ENCODE assay signal across 1 cellular context in the genomic region with DNA sequence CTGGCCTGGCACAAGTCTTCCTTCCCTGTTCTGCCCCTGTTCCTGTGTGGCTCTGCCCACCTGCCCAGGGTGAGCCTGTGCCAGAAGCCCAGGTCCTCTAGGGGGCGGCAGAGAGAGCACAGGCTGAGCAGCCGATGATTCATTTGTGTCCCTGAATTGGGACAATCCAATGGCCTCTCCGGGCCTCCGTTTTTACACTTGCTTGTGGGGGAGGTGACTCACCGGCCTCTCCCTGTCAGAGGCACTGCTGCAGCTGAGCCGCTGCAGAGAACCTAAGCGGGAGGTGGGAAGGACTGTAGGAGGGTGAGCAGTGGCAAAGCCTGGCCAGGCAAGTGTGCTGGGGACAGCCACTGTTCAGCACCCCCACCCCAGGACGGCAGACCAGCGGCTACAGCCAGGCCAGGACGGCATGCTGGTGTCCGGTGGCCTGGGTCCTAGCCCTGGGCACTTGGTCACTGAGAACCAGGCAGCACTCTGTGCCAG.
A peak's percentile ranks its signal among the peaks of the same experiment; 100 is the strongest.
TF ChIP-seq lines count a peak whose summit lies in the region.

No MANE protein-coding gene starts in this region.

TF ChIP-seq in HEK293, 187 proteins besides CTCF, POLR2A, EP300 and RAD21 (continued from another document and continues in another):
- no peak for TF ChIP-seq ZFP41 (tag by site-specific recombination; IDR thresholded peaks at IDR 0.05; ENCODE audit: borderline replicate concordance)
- TF ChIP-seq, protein P1, sequence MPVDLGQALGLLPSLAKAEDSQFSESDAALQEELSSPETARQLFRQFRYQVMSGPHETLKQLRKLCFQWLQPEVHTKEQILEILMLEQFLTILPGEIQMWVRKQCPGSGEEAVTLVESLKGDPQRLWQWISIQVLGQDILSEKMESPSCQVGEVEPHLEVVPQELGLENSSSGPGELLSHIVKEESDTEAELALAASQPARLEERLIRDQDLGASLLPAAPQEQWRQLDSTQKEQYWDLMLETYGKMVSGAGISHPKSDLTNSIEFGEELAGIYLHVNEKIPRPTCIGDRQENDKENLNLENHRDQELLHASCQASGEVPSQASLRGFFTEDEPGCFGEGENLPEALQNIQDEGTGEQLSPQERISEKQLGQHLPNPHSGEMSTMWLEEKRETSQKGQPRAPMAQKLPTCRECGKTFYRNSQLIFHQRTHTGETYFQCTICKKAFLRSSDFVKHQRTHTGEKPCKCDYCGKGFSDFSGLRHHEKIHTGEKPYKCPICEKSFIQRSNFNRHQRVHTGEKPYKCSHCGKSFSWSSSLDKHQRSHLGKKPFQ (tag by site-specific recombination; IDR thresholded peaks at IDR 0.05) = no peak
- TF ChIP-seq HOXD13 (CRISPR knock-in tag; IDR thresholded peaks at IDR 0.05; ENCODE audit: borderline replicate concordance) = no peak
- TF ChIP-seq, protein P2, sequence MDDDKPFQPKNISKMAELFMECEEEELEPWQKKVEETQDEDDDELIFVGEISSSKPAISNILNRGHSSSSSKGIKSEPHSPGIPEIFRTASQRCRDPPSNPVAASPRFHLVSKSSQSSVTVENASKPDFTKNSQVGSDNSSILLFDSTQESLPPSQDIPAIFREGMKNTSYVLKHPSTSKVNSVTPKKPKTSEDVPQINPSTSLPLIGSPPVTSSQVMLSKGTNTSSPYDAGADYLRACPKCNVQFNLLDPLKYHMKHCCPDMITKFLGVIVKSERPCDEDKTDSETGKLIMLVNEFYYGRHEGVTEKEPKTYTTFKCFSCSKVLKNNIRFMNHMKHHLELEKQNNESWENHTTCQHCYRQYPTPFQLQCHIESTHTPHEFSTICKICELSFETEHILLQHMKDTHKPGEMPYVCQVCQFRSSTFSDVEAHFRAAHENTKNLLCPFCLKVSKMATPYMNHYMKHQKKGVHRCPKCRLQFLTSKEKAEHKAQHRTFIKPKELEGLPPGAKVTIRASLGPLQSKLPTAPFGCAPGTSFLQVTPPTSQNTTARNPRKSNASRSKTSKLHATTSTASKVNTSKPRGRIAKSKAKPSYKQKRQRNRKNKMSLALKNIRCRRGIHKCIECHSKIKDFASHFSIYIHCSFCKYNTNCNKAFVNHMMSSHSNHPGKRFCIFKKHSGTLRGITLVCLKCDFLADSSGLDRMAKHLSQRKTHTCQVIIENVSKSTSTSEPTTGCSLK (tag by site-specific recombination; IDR thresholded peaks at IDR 0.05) = no peak
- TF ChIP-seq ZNF404 (tag by site-specific recombination; IDR thresholded peaks at IDR 0.05) = no peak
- TF ChIP-seq, protein P3, sequence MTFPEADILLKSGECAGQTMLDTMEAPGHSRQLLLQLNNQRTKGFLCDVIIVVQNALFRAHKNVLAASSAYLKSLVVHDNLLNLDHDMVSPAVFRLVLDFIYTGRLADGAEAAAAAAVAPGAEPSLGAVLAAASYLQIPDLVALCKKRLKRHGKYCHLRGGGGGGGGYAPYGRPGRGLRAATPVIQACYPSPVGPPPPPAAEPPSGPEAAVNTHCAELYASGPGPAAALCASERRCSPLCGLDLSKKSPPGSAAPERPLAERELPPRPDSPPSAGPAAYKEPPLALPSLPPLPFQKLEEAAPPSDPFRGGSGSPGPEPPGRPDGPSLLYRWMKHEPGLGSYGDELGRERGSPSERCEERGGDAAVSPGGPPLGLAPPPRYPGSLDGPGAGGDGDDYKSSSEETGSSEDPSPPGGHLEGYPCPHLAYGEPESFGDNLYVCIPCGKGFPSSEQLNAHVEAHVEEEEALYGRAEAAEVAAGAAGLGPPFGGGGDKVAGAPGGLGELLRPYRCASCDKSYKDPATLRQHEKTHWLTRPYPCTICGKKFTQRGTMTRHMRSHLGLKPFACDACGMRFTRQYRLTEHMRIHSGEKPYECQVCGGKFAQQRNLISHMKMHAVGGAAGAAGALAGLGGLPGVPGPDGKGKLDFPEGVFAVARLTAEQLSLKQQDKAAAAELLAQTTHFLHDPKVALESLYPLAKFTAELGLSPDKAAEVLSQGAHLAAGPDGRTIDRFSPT (tag by site-specific recombination; IDR thresholded peaks at IDR 0.05) = peak; percentile 78; the same call in 1 of the 2 replicates
- TF ChIP-seq OVOL3 (tag by site-specific recombination; IDR thresholded peaks at IDR 0.05) = no peak
- no peak for TF ChIP-seq SCRT1 (tag by site-specific recombination; IDR thresholded peaks at IDR 0.05; ENCODE audit: borderline replicate concordance)
- TF ChIP-seq, protein P4, sequence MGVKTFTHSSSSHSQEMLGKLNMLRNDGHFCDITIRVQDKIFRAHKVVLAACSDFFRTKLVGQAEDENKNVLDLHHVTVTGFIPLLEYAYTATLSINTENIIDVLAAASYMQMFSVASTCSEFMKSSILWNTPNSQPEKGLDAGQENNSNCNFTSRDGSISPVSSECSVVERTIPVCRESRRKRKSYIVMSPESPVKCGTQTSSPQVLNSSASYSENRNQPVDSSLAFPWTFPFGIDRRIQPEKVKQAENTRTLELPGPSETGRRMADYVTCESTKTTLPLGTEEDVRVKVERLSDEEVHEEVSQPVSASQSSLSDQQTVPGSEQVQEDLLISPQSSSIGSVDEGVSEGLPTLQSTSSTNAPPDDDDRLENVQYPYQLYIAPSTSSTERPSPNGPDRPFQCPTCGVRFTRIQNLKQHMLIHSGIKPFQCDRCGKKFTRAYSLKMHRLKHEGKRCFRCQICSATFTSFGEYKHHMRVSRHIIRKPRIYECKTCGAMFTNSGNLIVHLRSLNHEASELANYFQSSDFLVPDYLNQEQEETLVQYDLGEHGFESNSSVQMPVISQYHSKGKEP (tag by site-specific recombination; IDR thresholded peaks at IDR 0.05) = peak; percentile 50; the same call in 1 of the 2 replicates
- no peak for TF ChIP-seq ZNF701 (tag by site-specific recombination; IDR thresholded peaks at IDR 0.05)
- TF ChIP-seq, protein P5, sequence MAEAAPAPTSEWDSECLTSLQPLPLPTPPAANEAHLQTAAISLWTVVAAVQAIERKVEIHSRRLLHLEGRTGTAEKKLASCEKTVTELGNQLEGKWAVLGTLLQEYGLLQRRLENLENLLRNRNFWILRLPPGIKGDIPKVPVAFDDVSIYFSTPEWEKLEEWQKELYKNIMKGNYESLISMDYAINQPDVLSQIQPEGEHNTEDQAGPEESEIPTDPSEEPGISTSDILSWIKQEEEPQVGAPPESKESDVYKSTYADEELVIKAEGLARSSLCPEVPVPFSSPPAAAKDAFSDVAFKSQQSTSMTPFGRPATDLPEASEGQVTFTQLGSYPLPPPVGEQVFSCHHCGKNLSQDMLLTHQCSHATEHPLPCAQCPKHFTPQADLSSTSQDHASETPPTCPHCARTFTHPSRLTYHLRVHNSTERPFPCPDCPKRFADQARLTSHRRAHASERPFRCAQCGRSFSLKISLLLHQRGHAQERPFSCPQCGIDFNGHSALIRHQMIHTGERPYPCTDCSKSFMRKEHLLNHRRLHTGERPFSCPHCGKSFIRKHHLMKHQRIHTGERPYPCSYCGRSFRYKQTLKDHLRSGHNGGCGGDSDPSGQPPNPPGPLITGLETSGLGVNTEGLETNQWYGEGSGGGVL (tag by site-specific recombination; IDR thresholded peaks at IDR 0.05) = peak; percentile 29; the same call in 1 of the 2 replicates
- no peak for TF ChIP-seq ZBTB7A (tag by site-specific recombination; IDR thresholded peaks at IDR 0.05; ENCODE audit: low read depth)
- TF ChIP-seq, protein P6, sequence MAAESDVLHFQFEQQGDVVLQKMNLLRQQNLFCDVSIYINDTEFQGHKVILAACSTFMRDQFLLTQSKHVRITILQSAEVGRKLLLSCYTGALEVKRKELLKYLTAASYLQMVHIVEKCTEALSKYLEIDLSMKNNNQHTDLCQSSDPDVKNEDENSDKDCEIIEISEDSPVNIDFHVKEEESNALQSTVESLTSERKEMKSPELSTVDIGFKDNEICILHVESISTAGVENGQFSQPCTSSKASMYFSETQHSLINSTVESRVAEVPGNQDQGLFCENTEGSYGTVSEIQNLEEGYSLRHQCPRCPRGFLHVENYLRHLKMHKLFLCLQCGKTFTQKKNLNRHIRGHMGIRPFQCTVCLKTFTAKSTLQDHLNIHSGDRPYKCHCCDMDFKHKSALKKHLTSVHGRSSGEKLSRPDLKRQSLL (tag by site-specific recombination; IDR thresholded peaks at IDR 0.05) = no peak
- TF ChIP-seq WT1 (tag by site-specific recombination; IDR thresholded peaks at IDR 0.05) = peak; percentile 8; the same call in 1 of the 2 replicates
- no peak for TF ChIP-seq ZBTB21 (tag by site-specific recombination; IDR thresholded peaks at IDR 0.05)
- TF ChIP-seq, protein P7, sequence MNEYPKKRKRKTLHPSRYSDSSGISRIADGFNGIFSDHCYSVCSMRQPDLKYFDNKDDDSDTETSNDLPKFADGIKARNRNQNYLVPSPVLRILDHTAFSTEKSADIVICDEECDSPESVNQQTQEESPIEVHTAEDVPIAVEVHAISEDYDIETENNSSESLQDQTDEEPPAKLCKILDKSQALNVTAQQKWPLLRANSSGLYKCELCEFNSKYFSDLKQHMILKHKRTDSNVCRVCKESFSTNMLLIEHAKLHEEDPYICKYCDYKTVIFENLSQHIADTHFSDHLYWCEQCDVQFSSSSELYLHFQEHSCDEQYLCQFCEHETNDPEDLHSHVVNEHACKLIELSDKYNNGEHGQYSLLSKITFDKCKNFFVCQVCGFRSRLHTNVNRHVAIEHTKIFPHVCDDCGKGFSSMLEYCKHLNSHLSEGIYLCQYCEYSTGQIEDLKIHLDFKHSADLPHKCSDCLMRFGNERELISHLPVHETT (tag by site-specific recombination; IDR thresholded peaks at IDR 0.05) = 0 out of 2 replicates have a peak, but pooled peaks have one; percentile 32
- TF ChIP-seq ZNF514 (tag by site-specific recombination; IDR thresholded peaks at IDR 0.05) = no peak
- TF ChIP-seq, protein P8, sequence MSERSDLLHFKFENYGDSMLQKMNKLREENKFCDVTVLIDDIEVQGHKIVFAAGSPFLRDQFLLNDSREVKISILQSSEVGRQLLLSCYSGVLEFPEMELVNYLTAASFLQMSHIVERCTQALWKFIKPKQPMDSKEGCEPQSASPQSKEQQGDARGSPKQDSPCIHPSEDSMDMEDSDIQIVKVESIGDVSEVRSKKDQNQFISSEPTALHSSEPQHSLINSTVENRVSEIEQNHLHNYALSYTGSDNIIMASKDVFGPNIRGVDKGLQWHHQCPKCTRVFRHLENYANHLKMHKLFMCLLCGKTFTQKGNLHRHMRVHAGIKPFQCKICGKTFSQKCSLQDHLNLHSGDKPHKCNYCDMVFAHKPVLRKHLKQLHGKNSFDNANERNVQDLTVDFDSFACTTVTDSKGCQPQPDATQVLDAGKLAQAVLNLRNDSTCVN (tag by site-specific recombination; optimal IDR thresholded peaks at IDR 0.05) = no peak
- TF ChIP-seq, protein P9, sequence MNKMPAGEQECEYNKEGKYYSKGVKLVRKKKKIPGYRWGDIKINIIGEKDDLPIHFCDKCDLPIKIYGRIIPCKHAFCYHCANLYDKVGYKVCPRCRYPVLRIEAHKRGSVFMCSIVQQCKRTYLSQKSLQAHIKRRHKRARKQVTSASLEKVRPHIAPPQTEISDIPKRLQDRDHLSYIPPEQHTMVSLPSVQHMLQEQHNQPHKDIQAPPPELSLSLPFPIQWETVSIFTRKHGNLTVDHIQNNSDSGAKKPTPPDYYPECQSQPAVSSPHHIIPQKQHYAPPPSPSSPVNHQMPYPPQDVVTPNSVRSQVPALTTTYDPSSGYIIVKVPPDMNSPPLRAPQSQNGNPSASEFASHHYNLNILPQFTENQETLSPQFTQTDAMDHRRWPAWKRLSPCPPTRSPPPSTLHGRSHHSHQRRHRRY (tag by site-specific recombination; IDR thresholded peaks at IDR 0.05) = no peak
- no peak for TF ChIP-seq ZNF76 (tag by site-specific recombination; IDR thresholded peaks at IDR 0.05; ENCODE audit: borderline replicate concordance, low read depth)
- TF ChIP-seq ZNF529 (tag by site-specific recombination; IDR thresholded peaks at IDR 0.05; ENCODE audit: insufficient replicate concordance) = no peak
- TF ChIP-seq ZNF366 (tag by site-specific recombination; conservative IDR thresholded peaks at IDR 0.05) = 0 out of 2 replicates have a peak, but pooled peaks have one; percentile 39
- TF ChIP-seq, protein P10, sequence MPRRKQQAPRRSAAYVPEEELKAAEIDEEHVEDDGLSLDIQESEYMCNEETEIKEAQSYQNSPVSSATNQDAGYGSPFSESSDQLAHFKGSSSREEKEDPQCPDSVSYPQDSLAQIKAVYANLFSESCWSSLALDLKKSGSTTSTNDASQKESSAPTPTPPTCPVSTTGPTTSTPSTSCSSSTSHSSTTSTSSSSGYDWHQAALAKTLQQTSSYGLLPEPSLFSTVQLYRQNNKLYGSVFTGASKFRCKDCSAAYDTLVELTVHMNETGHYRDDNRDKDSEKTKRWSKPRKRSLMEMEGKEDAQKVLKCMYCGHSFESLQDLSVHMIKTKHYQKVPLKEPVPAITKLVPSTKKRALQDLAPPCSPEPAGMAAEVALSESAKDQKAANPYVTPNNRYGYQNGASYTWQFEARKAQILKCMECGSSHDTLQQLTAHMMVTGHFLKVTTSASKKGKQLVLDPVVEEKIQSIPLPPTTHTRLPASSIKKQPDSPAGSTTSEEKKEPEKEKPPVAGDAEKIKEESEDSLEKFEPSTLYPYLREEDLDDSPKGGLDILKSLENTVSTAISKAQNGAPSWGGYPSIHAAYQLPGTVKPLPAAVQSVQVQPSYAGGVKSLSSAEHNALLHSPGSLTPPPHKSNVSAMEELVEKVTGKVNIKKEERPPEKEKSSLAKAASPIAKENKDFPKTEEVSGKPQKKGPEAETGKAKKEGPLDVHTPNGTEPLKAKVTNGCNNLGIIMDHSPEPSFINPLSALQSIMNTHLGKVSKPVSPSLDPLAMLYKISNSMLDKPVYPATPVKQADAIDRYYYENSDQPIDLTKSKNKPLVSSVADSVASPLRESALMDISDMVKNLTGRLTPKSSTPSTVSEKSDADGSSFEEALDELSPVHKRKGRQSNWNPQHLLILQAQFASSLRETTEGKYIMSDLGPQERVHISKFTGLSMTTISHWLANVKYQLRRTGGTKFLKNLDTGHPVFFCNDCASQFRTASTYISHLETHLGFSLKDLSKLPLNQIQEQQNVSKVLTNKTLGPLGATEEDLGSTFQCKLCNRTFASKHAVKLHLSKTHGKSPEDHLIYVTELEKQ (tag by site-specific recombination; IDR thresholded peaks at IDR 0.05; ENCODE audit: borderline replicate concordance) = 0 out of 2 replicates have a peak, but pooled peaks have one; percentile 10
- TF ChIP-seq, protein P11, sequence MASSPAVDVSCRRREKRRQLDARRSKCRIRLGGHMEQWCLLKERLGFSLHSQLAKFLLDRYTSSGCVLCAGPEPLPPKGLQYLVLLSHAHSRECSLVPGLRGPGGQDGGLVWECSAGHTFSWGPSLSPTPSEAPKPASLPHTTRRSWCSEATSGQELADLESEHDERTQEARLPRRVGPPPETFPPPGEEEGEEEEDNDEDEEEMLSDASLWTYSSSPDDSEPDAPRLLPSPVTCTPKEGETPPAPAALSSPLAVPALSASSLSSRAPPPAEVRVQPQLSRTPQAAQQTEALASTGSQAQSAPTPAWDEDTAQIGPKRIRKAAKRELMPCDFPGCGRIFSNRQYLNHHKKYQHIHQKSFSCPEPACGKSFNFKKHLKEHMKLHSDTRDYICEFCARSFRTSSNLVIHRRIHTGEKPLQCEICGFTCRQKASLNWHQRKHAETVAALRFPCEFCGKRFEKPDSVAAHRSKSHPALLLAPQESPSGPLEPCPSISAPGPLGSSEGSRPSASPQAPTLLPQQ (tag by site-specific recombination; IDR thresholded peaks at IDR 0.05) = no peak
- TF ChIP-seq ZNF600 (tag by site-specific recombination; IDR thresholded peaks at IDR 0.05) = peak; percentile 85
- TF ChIP-seq SP2 (tag by site-specific recombination; IDR thresholded peaks at IDR 0.05) = peak; percentile 56
- no peak for TF ChIP-seq ZNF776 (tag by site-specific recombination; IDR thresholded peaks at IDR 0.05; ENCODE audit: borderline replicate concordance)
- peak; percentile 18; the same call in 1 of the 2 replicates for TF ChIP-seq ZNF10 (tag by site-specific recombination; IDR thresholded peaks at IDR 0.05)
